1 cellular context compared by ENCODE assay signal in the genomic region with DNA sequence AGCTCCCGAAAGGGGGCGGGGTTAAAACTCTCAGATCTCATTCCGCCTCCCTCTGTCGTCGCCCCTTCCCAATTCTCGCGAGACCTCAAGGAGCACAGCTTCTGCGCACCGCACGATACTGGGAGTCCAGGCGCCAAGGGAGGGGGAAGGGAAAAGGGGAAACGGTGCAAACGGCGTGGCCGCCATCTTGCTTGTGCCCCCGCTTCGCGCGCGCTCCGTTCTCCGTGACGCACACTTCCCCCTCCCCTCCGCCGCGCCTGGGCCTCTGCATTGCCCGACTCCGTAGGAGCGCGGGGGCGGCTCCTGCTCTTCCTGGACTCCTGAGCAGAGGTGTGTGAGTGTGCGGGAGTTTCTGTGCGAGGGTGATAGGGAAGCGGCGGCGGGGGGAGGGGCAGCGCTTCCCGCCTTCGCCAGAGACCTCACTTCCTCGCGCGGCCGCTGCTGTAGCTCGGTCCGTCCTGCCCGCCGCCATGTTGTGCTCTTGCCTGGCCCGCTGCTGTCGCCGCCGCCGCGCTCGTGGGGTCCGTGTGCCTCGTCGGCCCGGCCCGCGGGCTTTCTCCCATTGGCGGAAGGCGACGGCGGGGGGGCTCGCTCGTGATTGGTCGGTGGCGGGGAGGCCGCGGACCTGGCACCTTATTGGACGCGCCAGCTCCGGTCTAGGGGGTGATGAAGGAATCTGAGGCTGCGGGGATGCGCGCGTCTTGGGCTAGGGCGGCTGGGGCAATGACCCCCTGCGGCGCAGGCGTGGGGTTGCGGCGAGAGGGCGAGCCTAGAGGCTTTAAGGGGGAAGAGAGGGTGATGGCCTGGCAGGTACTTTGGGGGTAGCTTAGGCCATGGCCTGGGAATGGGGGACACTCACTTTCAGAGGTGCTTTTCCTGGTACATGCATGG.
TF ChIP-seq lines count a peak whose summit lies in the region.

A gene (plus strand): TSS at position 167 of the 891 bp plus-strand sequence. CDS start 47,140 bp downstream, outside the sequence.

TF ChIP-seq in A549, 52 proteins besides CTCF, POLR2A, EP300 and RAD21 (continued from another document):
- TF ChIP-seq FOSL2 (IDR thresholded peaks at IDR 0.05) (no peak), FOSL2 (CRISPR knock-in tag; IDR thresholded peaks at IDR 0.05) (peak; percentile 22; the same call in 1 of the 2 replicates), TFCP2L1 (CRISPR knock-in tag; IDR thresholded peaks at IDR 0.05) (0 out of 2 replicates have a peak, but pooled peaks have one; percentile 7), PHF8 (IDR thresholded peaks at IDR 0.05; ENCODE audit: borderline replicate concordance, low read depth) (peak; percentile 80), ZNF302 (CRISPR knock-in tag; IDR thresholded peaks at IDR 0.05) (no peak), ZFP36 (IDR thresholded peaks at IDR 0.05; ENCODE audit: borderline replicate concordance, partially characterized antibody) (no peak), CHD2 (IDR thresholded peaks at IDR 0.05; ENCODE audit: low read length, partially characterized antibody) (peak; percentile 94)
- TF ChIP-seq, protein P1, sequence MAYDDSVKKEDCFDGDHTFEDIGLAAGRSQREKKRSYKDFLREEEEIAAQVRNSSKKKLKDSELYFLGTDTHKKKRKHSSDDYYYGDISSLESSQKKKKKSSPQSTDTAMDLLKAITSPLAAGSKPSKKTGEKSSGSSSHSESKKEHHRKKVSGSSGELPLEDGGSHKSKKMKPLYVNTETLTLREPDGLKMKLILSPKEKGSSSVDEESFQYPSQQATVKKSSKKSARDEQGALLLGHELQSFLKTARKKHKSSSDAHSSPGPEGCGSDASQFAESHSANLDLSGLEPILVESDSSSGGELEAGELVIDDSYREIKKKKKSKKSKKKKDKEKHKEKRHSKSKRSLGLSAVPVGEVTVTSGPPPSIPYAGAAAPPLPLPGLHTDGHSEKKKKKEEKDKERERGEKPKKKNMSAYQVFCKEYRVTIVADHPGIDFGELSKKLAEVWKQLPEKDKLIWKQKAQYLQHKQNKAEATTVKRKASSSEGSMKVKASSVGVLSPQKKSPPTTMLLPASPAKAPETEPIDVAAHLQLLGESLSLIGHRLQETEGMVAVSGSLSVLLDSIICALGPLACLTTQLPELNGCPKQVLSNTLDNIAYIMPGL (CRISPR knock-in tag; IDR thresholded peaks at IDR 0.05; ENCODE audit: borderline replicate concordance): peak; percentile 78; the same call in 1 of the 2 replicates
- TF ChIP-seq, protein P2, sequence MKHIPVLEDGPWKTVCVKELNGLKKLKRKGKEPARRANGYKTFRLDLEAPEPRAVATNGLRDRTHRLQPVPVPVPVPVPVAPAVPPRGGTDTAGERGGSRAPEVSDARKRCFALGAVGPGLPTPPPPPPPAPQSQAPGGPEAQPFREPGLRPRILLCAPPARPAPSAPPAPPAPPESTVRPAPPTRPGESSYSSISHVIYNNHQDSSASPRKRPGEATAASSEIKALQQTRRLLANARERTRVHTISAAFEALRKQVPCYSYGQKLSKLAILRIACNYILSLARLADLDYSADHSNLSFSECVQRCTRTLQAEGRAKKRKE (CRISPR knock-in tag; IDR thresholded peaks at IDR 0.05; ENCODE audit: low read depth): 0 out of 2 replicates have a peak, but pooled peaks have one; percentile 17
- TF ChIP-seq, protein P3, sequence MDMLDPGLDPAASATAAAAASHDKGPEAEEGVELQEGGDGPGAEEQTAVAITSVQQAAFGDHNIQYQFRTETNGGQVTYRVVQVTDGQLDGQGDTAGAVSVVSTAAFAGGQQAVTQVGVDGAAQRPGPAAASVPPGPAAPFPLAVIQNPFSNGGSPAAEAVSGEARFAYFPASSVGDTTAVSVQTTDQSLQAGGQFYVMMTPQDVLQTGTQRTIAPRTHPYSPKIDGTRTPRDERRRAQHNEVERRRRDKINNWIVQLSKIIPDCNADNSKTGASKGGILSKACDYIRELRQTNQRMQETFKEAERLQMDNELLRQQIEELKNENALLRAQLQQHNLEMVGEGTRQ (IDR thresholded peaks at IDR 0.05): no peak
- TF ChIP-seq, protein P4, sequence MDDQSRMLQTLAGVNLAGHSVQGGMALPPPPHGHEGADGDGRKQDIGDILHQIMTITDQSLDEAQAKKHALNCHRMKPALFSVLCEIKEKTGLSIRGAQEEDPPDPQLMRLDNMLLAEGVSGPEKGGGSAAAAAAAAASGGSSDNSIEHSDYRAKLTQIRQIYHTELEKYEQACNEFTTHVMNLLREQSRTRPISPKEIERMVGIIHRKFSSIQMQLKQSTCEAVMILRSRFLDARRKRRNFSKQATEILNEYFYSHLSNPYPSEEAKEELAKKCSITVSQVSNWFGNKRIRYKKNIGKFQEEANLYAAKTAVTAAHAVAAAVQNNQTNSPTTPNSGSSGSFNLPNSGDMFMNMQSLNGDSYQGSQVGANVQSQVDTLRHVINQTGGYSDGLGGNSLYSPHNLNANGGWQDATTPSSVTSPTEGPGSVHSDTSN (IDR thresholded peaks at IDR 0.05): peak; percentile 39; the same call in 1 of the 2 replicates
